Comparison of ENCODE assay signal across 16 cellular contexts in genomic region chr2:234682492-234683228, GRCh38.
DNase-seq lines count a peak whose midpoint lies in the region; ATAC-seq, FAIRE-seq and TF ChIP-seq lines count a peak whose summit lies in the region.
"Had no signal": no experiment of that assay in that cellular context is flagged by ENCODE, and none has a peak within 500 bp of the region (broad histone marks: within the 10 kb centered on the region; RNA-seq: fewer than 3 reads in every experiment).

No MANE protein-coding gene starts in this region.

- H3K36me3 ChIP-seq in HepG2 (replicated peaks in 1 of 2; ENCODE audit: control insufficient read depth in 1 of 2, insufficient read depth in 2 of 2, low read length in 2 of 2) (no peaks in the 10 kb centered on the region), right lobe of liver (no peaks in the 10 kb centered on the region)
- H3K36me3 ChIP-seq: HAP-1, tibial artery had no signal

- no peak for ATAC-seq in HepG2
- ATAC-seq in right lobe of liver = no peak
- ATAC-seq: sciatic nerve had no signal

- POLR2A ChIA-PET in HepG2 (lab: Yijun Ruan, JAX) = no interaction called here

- CTCF ChIA-PET in HepG2 (lab: Yijun Ruan, JAX; ENCODE audit: low intra/inter-chr PET ratio, low total read pairs) = no interaction called here

- no TSS peak for BruUV-seq in HepG2 (replicated peaks; lab: Mats Ljungman, UMichigan)

- no peaks in the 10 kb centered on the region for H3K9me3 ChIP-seq in HepG2 (ENCODE audit: low read length)
- H3K9me3 ChIP-seq in right lobe of liver = no peaks in the 10 kb centered on the region
- H3K9me3 ChIP-seq: HAP-1, tibial artery had no signal

- no peaks in the 10 kb centered on the region for H3K27me3 ChIP-seq in HepG2 (ENCODE audit: control insufficient read depth in 1 of 2, insufficient read depth in 2 of 2, low read length in 2 of 2)
- no peaks in the 10 kb centered on the region for H3K27me3 ChIP-seq in right lobe of liver
- H3K27me3 ChIP-seq: tibial artery had no signal

- TF ChIP-seq POLR2A in HepG2 (IDR thresholded peaks at IDR 0.05; ENCODE audit: insufficient read depth in 1 of 2, low read depth in 2 of 2, low read length in 2 of 2) = no peak
- no peak for TF ChIP-seq POLR2A in right lobe of liver (IDR thresholded peaks at IDR 0.05)

- intact Hi-C loops in HepG2 (cut with micrococcal nuclease; ENCODE audit: unreplicated experiment) = no loop called here
- intact Hi-C loops in right lobe of liver (cut with DNase I) = no loop called here

- 81% methylated on average over 4 of the region's 4 CpGs for WGBS in HepG2 (ENCODE audit: low lambda C conversion rate)
- WGBS in right lobe of liver (ENCODE audit: insufficient coverage, low coverage, low lambda C conversion rate, missing lambda C conversion rate) = 100% methylated on average over 2 of the region's 4 CpGs

- no peak for FAIRE-seq in HepG2 (lab: Jason Lieb, UNC)
- FAIRE-seq in RCC 7860 (lab: Jason Lieb, UNC) = no peak

- no peak overlapping the region for H3K27ac ChIP-seq in HepG2 (ENCODE audit: extremely low read length, insufficient read depth, low read length)
- H3K27ac ChIP-seq in right lobe of liver = no peak overlapping the region
- H3K27ac ChIP-seq: tibial artery had no signal

- no peak for TF ChIP-seq RAD21 in HepG2 (CRISPR knock-in tag; IDR thresholded peaks at IDR 0.05)

- in situ Hi-C loops in HepG2 (cut with HindIII; ENCODE audit: extremely low pct_ligation_motif_present, low pct_unique_long_range_greater_than_20kb) = no loop called here

- H3K4me3 ChIP-seq in HepG2 (replicated peaks in 1 of 3; ENCODE audit: insufficient read depth in 1 of 3, low read depth in 2 of 3, low read length in 3 of 3) (no peak overlapping the region), right lobe of liver (no peak overlapping the region), fibroblast of the aortic adventitia (ENCODE audit: low read depth, low read length) (no peak overlapping the region)
- H3K4me3 ChIP-seq: HAP-1, tibial artery had no signal

- no peaks in the 10 kb centered on the region for H4K20me1 ChIP-seq in HepG2 (ENCODE audit: insufficient read depth, low read length)

- no peak overlapping the region for H3K9ac ChIP-seq in HepG2 (ENCODE audit: insufficient read depth, low read depth, low read length)

- H3K4me1 ChIP-seq in HepG2 (ENCODE audit: insufficient read depth, low read length) (peaks cover 88% of the 10 kb centered on the region), right lobe of liver (peaks cover 0 to 14% (median 8%) of the 10 kb centered on the region in 4 donors)

- TF ChIP-seq EP300 in HepG2 (IDR thresholded peaks at IDR 0.05; ENCODE audit: low read depth in 2 of 2, low read length in 2 of 2) = no peak
- TF ChIP-seq EP300 in HepG2 (CRISPR knock-in tag; IDR thresholded peaks at IDR 0.05; ENCODE audit: borderline replicate concordance) = no peak

- no peaks in the 10 kb centered on the region for H3K79me2 ChIP-seq in HepG2 (ENCODE audit: insufficient read depth, low read length)

- no peak for TF ChIP-seq CTCF in HepG2 (CRISPR knock-in tag; IDR thresholded peaks at IDR 0.05)
- TF ChIP-seq CTCF in right lobe of liver (IDR thresholded peaks at IDR 0.05) = no peak
- no peak for TF ChIP-seq CTCF in fibroblast of the aortic adventitia (IDR thresholded peaks at IDR 0.05; ENCODE audit: insufficient read depth, low read length)

- no peak overlapping the region for H3K4me2 ChIP-seq in HepG2 (ENCODE audit: low read depth, low read length)

- peak; percentile 41 for DNase-seq in HepG2 (ENCODE audit: low spot score)
- no peak for DNase-seq in right lobe of liver
- DNase-seq in RCC 7860 (ENCODE audit: low spot score) = peak; percentile 59
- DNase-seq in fibroblast of the aortic adventitia (ENCODE audit: low read depth) = peak; percentile 31
- DNase-seq in HUDEP-2 (lab: John Stamatoyannopoulos, UW; ENCODE audit: unreplicated experiment in 76 of 76) = no peak
- no peak for DNase-seq in epidermal melanocyte (ENCODE audit: insufficient read length, low spot score)
- DNase-seq in stimulated activated CD4-positive, alpha-beta T cell treated with anti-CD3 and anti-CD28 coated beads, Interleukin-12 subunit alpha, Interleukin-12 subunit beta, amount 100 ng/mL, for 4 hours = no peak
- no peak for DNase-seq in COLO829 (ENCODE audit: low spot score)
- DNase-seq: activated T-cell treated with anti-CD3 and anti-CD28 coated beads for 4 hours; effector memory CD4-positive, alpha-beta T cell; mesendoderm; NCI-H226; Right ventricle myocardium superior; tibial artery had no signal

- H2AFZ ChIP-seq in HepG2 (ENCODE audit: low read length) = peak overlapping the region; percentile 33

TF ChIP-seq in HepG2, 621 proteins besides CTCF, POLR2A, EP300 and RAD21 (continues in another document):
- no peak for TF ChIP-seq GATA4 (IDR thresholded peaks at IDR 0.05; ENCODE audit: borderline replicate concordance, low read depth)
- TF ChIP-seq ZBTB21 (CRISPR knock-in tag; IDR thresholded peaks at IDR 0.05) = no peak
- no peak for TF ChIP-seq SRSF9 (IDR thresholded peaks at IDR 0.05; ENCODE audit: borderline replicate concordance, insufficient read depth, low read depth, low read length, poor library complexity, severe bottlenecking)
- TF ChIP-seq ZNF503 (CRISPR knock-in tag; IDR thresholded peaks at IDR 0.05) = no peak
- TF ChIP-seq KLF11 (CRISPR knock-in tag; IDR thresholded peaks at IDR 0.05) = no peak
- no peak for TF ChIP-seq ATF4 (CRISPR knock-in tag; IDR thresholded peaks at IDR 0.05)
- TF ChIP-seq, protein P1, sequence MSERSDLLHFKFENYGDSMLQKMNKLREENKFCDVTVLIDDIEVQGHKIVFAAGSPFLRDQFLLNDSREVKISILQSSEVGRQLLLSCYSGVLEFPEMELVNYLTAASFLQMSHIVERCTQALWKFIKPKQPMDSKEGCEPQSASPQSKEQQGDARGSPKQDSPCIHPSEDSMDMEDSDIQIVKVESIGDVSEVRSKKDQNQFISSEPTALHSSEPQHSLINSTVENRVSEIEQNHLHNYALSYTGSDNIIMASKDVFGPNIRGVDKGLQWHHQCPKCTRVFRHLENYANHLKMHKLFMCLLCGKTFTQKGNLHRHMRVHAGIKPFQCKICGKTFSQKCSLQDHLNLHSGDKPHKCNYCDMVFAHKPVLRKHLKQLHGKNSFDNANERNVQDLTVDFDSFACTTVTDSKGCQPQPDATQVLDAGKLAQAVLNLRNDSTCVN (CRISPR knock-in tag; IDR thresholded peaks at IDR 0.05; ENCODE audit: borderline replicate concordance) = 0 out of 2 replicates have a peak, but pooled peaks have one; percentile 30
- 0 out of 2 replicates have a peak, but pooled peaks have one; percentile 13 for TF ChIP-seq NONO (IDR thresholded peaks at IDR 0.05)
- TF ChIP-seq NONO (CRISPR knock-in tag; conservative IDR thresholded peaks at IDR 0.05) = no peak
- TF ChIP-seq HCFC1 (IDR thresholded peaks at IDR 0.05; ENCODE audit: low read depth, low read length) = peak; percentile 45; the same call in 1 of the 2 replicates
- no peak for TF ChIP-seq ZNF17 (CRISPR knock-in tag; IDR thresholded peaks at IDR 0.05)
- TF ChIP-seq EEA1 (CRISPR knock-in tag; IDR thresholded peaks at IDR 0.05; ENCODE audit: borderline replicate concordance) = no peak
- TF ChIP-seq TRIM22 (IDR thresholded peaks at IDR 0.05) = no peak

Comparison
In these comparisons a context has a peak if more than half of its experiments do, and no peak if none do; other contexts are left out.
1. DNase-seq: peak in HepG2 (single experiment), RCC 7860 (single experiment) and fibroblast of the aortic adventitia (single experiment); none in right lobe of liver (0 of 3), HUDEP-2 (0 of 76), epidermal melanocyte (single experiment), stimulated activated CD4-positive, alpha-beta T cell treated with anti-CD3 and anti-CD28 coated beads, Interleukin-12 subunit alpha, Interleukin-12 subunit beta, amount 100 ng/mL, for 4 hours (single experiment) and COLO829 (single experiment).